15 cellular contexts compared by ENCODE assay signal in genomic region chr17:78953356-78954350, GRCh38. TPM values are rescaled to one million over a fixed set of nuclear protein-coding genes. Genes with fewer than 3 reads are reported as not detected.
DNase-seq lines count a peak whose midpoint lies in the region; ATAC-seq and TF ChIP-seq lines count a peak whose summit lies in the region.
"Had no signal": no experiment of that assay in that cellular context is flagged by ENCODE, and none has a peak within 500 bp of the region (broad histone marks: within the 10 kb centered on the region; RNA-seq: fewer than 3 reads in every experiment).

No MANE protein-coding gene starts in this region.

- H3K4me3 Mint-ChIP-seq in GM23338 (no peak overlapping the region), T-cell (no peak overlapping the region)
- H3K4me3 Mint-ChIP-seq: B cell; natural killer cell treated with Interleukin-12 subunit alpha and Interleukin-12 subunit beta and Interleukin-15 and Interleukin-18, amount 100 ng/mL, for 72 hours had no signal

- peaks cover 11% of the 10 kb centered on the region; the same call in 2 of the 3 replicates for H3K36me3 Mint-ChIP-seq in GM23338 (ENCODE audit: low read depth)
- H3K36me3 Mint-ChIP-seq in T-cell: peaks cover 3% of the 10 kb centered on the region
- H3K36me3 Mint-ChIP-seq: natural killer cell treated with Interleukin-12 subunit alpha and Interleukin-12 subunit beta and Interleukin-15 and Interleukin-18, amount 100 ng/mL, for 72 hours had no signal

- H3F3A ChIP-seq in GM23338 (replicated peaks; ENCODE audit: low read depth): no peaks in the 10 kb centered on the region
- H3F3A ChIP-seq in neural cell (ENCODE audit: insufficient read depth, low read length, poor library complexity, severe bottlenecking): no peaks in the 10 kb centered on the region

- peaks cover 4% of the 10 kb centered on the region for H3K9me3 ChIP-seq in neural cell (ENCODE audit: low read length)
- H3K9me3 ChIP-seq: HAP-1 had no signal

- H3K27me3 ChIP-seq in GM23338 (ENCODE audit: insufficient read depth): no peaks in the 10 kb centered on the region
- H3K27me3 ChIP-seq in neural cell (ENCODE audit: insufficient read depth, low read depth, low read length): no peaks in the 10 kb centered on the region
- H3K27me3 ChIP-seq: adrenal gland had no signal

- H3K9ac ChIP-seq in neural cell (ENCODE audit: low read length): peak overlapping the region; percentile 58

- DNase-seq in AG10803 (ENCODE audit: low read depth) (peak; percentile 43), GM23338 (ENCODE audit: low spot score) (no peak), OCI-M1 (lab: John Stamatoyannopoulos, UW) (no peak), T-cell (no peak)
- DNase-seq: activated effector memory CD4-positive, alpha-beta T cell treated with Interleukin-2 at 50 U/mL for 16 hours; adrenal gland; NCI-H2029 treated with DMSO at 0.1 percent for 48 hours; NCI-H774 had no signal

- TF ChIP-seq CTCF in AG10803 (conservative IDR thresholded peaks at IDR 0.05; ENCODE audit: low read length) (no peak), GM23338 (conservative IDR thresholded peaks at IDR 0.05; ENCODE audit: low read depth in 2 of 2) (no peak), neural cell (IDR thresholded peaks at IDR 0.05; ENCODE audit: poor library complexity, severe bottlenecking) (no peak)

- no peaks in the 10 kb centered on the region for H3K4me1 ChIP-seq in GM23338 (ENCODE audit: insufficient read depth)
- H3K4me1 ChIP-seq: adrenal gland, HAP-1 had no signal

- H2AFZ ChIP-seq in GM23338 (0 out of 2 replicates have a peak overlapping the region, but pooled peaks have one; percentile 14), neural cell (ENCODE audit: low read depth, low read length) (no peak overlapping the region)

- H3K27ac Mint-ChIP-seq in GM23338 (no peak overlapping the region), T-cell (no peak overlapping the region)
- H3K27ac Mint-ChIP-seq: B cell; natural killer cell treated with Interleukin-12 subunit alpha and Interleukin-12 subunit beta and Interleukin-15 and Interleukin-18, amount 100 ng/mL, for 72 hours had no signal

- H3K9me2 ChIP-seq in GM23338 (ENCODE audit: insufficient read depth) (no peaks in the 10 kb centered on the region), neural cell (ENCODE audit: insufficient read depth, low read length) (no peaks in the 10 kb centered on the region)

- peaks cover 12% of the 10 kb centered on the region for H3K27me3 Mint-ChIP-seq in GM23338 (ENCODE audit: insufficient read depth, low read depth, poor library complexity)
- peaks cover 0 to 9% of the 10 kb centered on the region in 2 donors for H3K27me3 Mint-ChIP-seq in T-cell
- H3K27me3 Mint-ChIP-seq: natural killer cell treated with Interleukin-12 subunit alpha and Interleukin-12 subunit beta and Interleukin-15 and Interleukin-18, amount 100 ng/mL, for 72 hours had no signal

- H3K4me2 ChIP-seq in GM23338 (no peak overlapping the region), neural cell (ENCODE audit: low read length) (no peak overlapping the region)

- H3K36me3 ChIP-seq in GM23338 (ENCODE audit: insufficient read depth) (no peaks in the 10 kb centered on the region), neural cell (ENCODE audit: insufficient read depth, low read length) (no peaks in the 10 kb centered on the region)
- H3K36me3 ChIP-seq: adrenal gland, HAP-1 had no signal

- POLR2A ChIA-PET in T-cell (lab: Charles Lee): no interaction called here

- H3K27ac ChIP-seq in GM23338 (ENCODE audit: low read depth): no peak overlapping the region
- peak overlapping the region; percentile 29 for H3K27ac ChIP-seq in cingulate gyrus (ENCODE audit: low read depth, low read length)
- peak overlapping the region; percentile 84 for H3K27ac ChIP-seq in neural cell (ENCODE audit: low read length)
- H3K27ac ChIP-seq: adrenal gland had no signal

- H3K9me3 Mint-ChIP-seq in GM23338 (peaks cover 24% of the 10 kb centered on the region), T-cell (peaks cover 8 to 18% (median 9%) of the 10 kb centered on the region in 3 donors)
- H3K9me3 Mint-ChIP-seq: natural killer cell treated with Interleukin-12 subunit alpha and Interleukin-12 subunit beta and Interleukin-15 and Interleukin-18, amount 100 ng/mL, for 72 hours had no signal

- peak; percentile 48 for TF ChIP-seq EP300 in neural cell (conservative IDR thresholded peaks at IDR 0.05; ENCODE audit: poor library complexity, severe bottlenecking)

- H4K20me1 ChIP-seq in GM23338 (replicated peaks; ENCODE audit: insufficient read depth) (no peaks in the 10 kb centered on the region; the same call in 1 of the 2 replicates), neural cell (ENCODE audit: insufficient read depth) (no peaks in the 10 kb centered on the region)

- H3K79me2 ChIP-seq in GM23338 (replicated peaks; ENCODE audit: insufficient read depth): no peaks in the 10 kb centered on the region
- no peaks in the 10 kb centered on the region for H3K79me2 ChIP-seq in neural cell (replicated peaks; ENCODE audit: insufficient read depth, low read length)

- no peak overlapping the region for H3K4me3 ChIP-seq in AG10803 (ENCODE audit: low read length)
- H3K4me3 ChIP-seq in GM23338: no peak overlapping the region
- H3K4me3 ChIP-seq in neural cell (ENCODE audit: low read length): peak overlapping the region; percentile 43
- H3K4me3 ChIP-seq: adrenal gland, HAP-1 had no signal

- H3K4me1 Mint-ChIP-seq in GM23338: peaks cover 7% of the 10 kb centered on the region; the same call in 2 of the 3 replicates
- H3K4me1 Mint-ChIP-seq in T-cell: no peaks in the 10 kb centered on the region
- H3K4me1 Mint-ChIP-seq: B cell had no signal

- ATAC-seq in GM23338 (peak; percentile 54), T-cell (replicated peaks in 1 of 4) (no peak), HG03442 (IDR thresholded peaks at IDR 0.05; ENCODE audit: unreplicated experiment) (no peak)

- CTCF ChIA-PET in T-cell (lab: Charles Lee): no interaction called here

- TF ChIP-seq RAD21 in neural cell (conservative IDR thresholded peaks at IDR 0.05): no peak

TF ChIP-seq in GM23338, 12 proteins besides CTCF, POLR2A, EP300 and RAD21 (continues in another document):
- TF ChIP-seq JUNB (IDR thresholded peaks at IDR 0.05; ENCODE audit: unreplicated experiment) (no peak), EZH2phosphoT487 (IDR thresholded peaks at IDR 0.05; ENCODE audit: unreplicated experiment) (no peak), STAT1 (IDR thresholded peaks at IDR 0.05; ENCODE audit: unreplicated experiment) (no peak)

TF ChIP-seq in neural cell, 6 proteins besides CTCF, POLR2A, EP300 and RAD21:
- no peak for TF ChIP-seq TAF1 (IDR thresholded peaks at IDR 0.05; ENCODE audit: low read depth)
- peak; percentile 42 for TF ChIP-seq MXI1 (conservative IDR thresholded peaks at IDR 0.05; ENCODE audit: poor library complexity, severe bottlenecking)
TF ChIP-seq in neural cell: peak in this region for 1.

RNA-seq across cellular contexts. Expression of gene LGALS3BP, which starts 26.1 kb away (rescaled TPM):
- 36.5 and 45.7 TPM in 2 replicates for total RNA-seq in GM23338 (2014; rRNA removed; shearing (Covaris generic))
- polyA plus RNA-seq in GM23338 (2016; fragmentation: Nextera tagmentation; extraction: Ambion mirVana) (15.1 and 15.5 TPM in 2 replicates), neural cell (5.4 and 14.7 TPM in 2 replicates)
- polyA minus RNA-seq in neural cell: 6.6 and 7.5 TPM in 2 replicates
- 10 to 100 TPM; 28.2 to 80.7 (median 51.6) TPM for total RNA-seq in T-cell

RNA-seq across cellular contexts. Expression of gene TIMP2, which starts 28.5 kb away (rescaled TPM):
- 22.5 and 24.4 TPM in 2 replicates for total RNA-seq in GM23338 (2014; rRNA removed; shearing (Covaris generic))
- polyA plus RNA-seq in GM23338 (2016; fragmentation: Nextera tagmentation; extraction: Ambion mirVana) (10.6 and 12.5 TPM in 2 replicates), neural cell (25.6 and 26.7 TPM in 2 replicates)
- polyA minus RNA-seq in neural cell: 31.7 and 44.1 TPM in 2 replicates
- 1 to 10 TPM; 5.1 to 6.7 (median 6.5) TPM for total RNA-seq in T-cell

RNA-seq across cellular contexts. Expression of gene CEP295NL, which starts 50.7 kb away (rescaled TPM):
- 0.62 and 0.69 TPM in 2 replicates for total RNA-seq in GM23338 (2014; rRNA removed; shearing (Covaris generic))
- polyA plus RNA-seq in GM23338 (2016; fragmentation: Nextera tagmentation; extraction: Ambion mirVana) (0.31 TPM in 1 of 2 replicates, not detected in the other), neural cell (not detected in 2 replicates)
- 0.97 and 2.5 TPM in 2 replicates for polyA minus RNA-seq in neural cell
- 1 to 10 TPM in 2 of 5 donors, under 1 TPM in 3; 0.28 to 3.1 (median 0.41) TPM for total RNA-seq in T-cell
- total RNA-seq: natural killer cell treated with Interleukin-12 subunit alpha and Interleukin-12 subunit beta and Interleukin-15 and Interleukin-18, amount 100 ng/mL, for 72 hours; RPMI7951 had no signal

RNA-seq across cellular contexts. Expression of gene CANT1, which starts 55.9 kb away (rescaled TPM):
- 22.4 and 38.8 TPM in 2 replicates for total RNA-seq in GM23338 (2014; rRNA removed; shearing (Covaris generic))
- polyA plus RNA-seq in GM23338 (2016; fragmentation: Nextera tagmentation; extraction: Ambion mirVana): 5.9 and 8.0 TPM in 2 replicates
- 17.7 and 25.7 TPM in 2 replicates for polyA plus RNA-seq in neural cell
- 44.3 and 48.5 TPM in 2 replicates for polyA minus RNA-seq in neural cell
- 10 to 100 TPM; 46.2 to 63.1 (median 57.7) TPM for total RNA-seq in T-cell
